Comparison of ENCODE assay signal across 15 cellular contexts in genomic region chr6:98272061-98272460, GRCh38.
"Had no signal": no experiment of that assay in that cellular context is flagged by ENCODE, and none has a peak within 500 bp of the region (broad histone marks: within the 10 kb centered on the region; RNA-seq: fewer than 3 reads in every experiment).

No MANE protein-coding gene starts in this region.

- DNase-seq: effector memory CD8-positive, alpha-beta T cell; esophagus squamous epithelium; foreskin fibroblast; kidney; left cardiac atrium; left ventricle myocardium inferior; lower lobe of right lung; mesenchymal stem cell; midbrain; psoas muscle; small intestine; stimulated activated CD4-positive, alpha-beta T cell treated with anti-CD3 and anti-CD28 coated beads, Interleukin-12 subunit alpha, Interleukin-12 subunit beta, amount 100 ng/mL, for 4 hours; stimulated activated naive CD4-positive, alpha-beta T cell treated with Interleukin-2 at 50 U/mL for 16 hours; thyroid gland; uterus had no signal
